In the genomic region with DNA sequence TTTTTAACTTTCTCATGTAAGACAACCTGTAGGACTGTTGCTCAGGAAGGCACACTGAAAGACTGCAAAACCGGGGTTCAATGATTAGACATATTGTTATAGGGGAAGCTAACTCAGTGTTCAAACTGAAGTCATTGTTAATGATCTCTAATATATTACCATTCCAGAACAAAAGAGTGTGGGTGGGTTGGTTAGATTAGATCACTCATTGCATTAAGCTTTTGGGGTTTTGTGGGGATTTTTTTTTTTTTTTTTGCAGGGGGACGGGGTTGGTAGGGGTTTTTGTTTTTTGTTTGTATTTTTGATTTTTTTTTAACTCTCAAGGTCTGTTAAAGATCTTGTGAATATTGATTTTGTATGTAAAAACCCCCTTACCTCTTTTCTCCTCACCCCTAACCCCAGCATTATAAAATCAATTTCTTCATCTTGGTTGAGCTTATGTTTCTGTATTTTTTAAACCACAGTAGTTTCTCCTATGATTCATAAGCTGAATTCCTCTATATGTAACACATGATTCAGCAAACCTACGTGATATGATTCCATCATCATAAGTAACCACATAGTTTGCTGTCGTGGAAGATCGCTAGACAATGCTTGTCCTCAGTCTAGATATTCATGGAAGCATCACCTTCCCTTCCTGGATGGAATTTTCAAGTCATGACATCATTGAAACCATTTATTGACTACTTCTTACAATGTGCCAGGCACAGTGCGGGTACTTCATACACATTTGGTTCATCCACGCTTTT, we compare ENCODE assay signal across 1 cellular context.
TF ChIP-seq lines count a peak whose summit lies in the region.

No MANE protein-coding gene starts in this region.

TF ChIP-seq in IMR-90, 13 proteins besides CTCF, POLR2A, EP300 and RAD21:
- TF ChIP-seq RCOR1 (IDR thresholded peaks at IDR 0.05; ENCODE audit: insufficient replicate concordance, low read length) (peak; percentile 65), SMC3 (IDR thresholded peaks at IDR 0.05; ENCODE audit: low read depth, low read length) (no peak), MAFK (IDR thresholded peaks at IDR 0.05; ENCODE audit: low read depth, low read length) (peak; percentile 78), CEBPB (IDR thresholded peaks at IDR 0.05; ENCODE audit: low read depth, low read length) (peak; percentile 58), RFX5 (IDR thresholded peaks at IDR 0.05; ENCODE audit: low read depth, low read length) (no peak), BHLHE40 (IDR thresholded peaks at IDR 0.05; ENCODE audit: low read depth, low read length) (no peak), MAZ (IDR thresholded peaks at IDR 0.05; ENCODE audit: borderline replicate concordance, low read depth, low read length) (no peak), NFE2L2 (IDR thresholded peaks at IDR 0.05; ENCODE audit: low read depth, low read length) (peak; percentile 81), MXI1 (IDR thresholded peaks at IDR 0.05; ENCODE audit: borderline replicate concordance, low read depth, low read length) (no peak), CHD1 (IDR thresholded peaks at IDR 0.05; ENCODE audit: low read depth, low read length) (0 out of 2 replicates have a peak, but pooled peaks have one; percentile 38), FOS (IDR thresholded peaks at IDR 0.05; ENCODE audit: low read depth, low read length) (peak; percentile 86)
- TF ChIP-seq, protein P1, sequence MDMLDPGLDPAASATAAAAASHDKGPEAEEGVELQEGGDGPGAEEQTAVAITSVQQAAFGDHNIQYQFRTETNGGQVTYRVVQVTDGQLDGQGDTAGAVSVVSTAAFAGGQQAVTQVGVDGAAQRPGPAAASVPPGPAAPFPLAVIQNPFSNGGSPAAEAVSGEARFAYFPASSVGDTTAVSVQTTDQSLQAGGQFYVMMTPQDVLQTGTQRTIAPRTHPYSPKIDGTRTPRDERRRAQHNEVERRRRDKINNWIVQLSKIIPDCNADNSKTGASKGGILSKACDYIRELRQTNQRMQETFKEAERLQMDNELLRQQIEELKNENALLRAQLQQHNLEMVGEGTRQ (IDR thresholded peaks at IDR 0.05; ENCODE audit: low read depth, low read length): no peak
- TF ChIP-seq, protein P2, sequence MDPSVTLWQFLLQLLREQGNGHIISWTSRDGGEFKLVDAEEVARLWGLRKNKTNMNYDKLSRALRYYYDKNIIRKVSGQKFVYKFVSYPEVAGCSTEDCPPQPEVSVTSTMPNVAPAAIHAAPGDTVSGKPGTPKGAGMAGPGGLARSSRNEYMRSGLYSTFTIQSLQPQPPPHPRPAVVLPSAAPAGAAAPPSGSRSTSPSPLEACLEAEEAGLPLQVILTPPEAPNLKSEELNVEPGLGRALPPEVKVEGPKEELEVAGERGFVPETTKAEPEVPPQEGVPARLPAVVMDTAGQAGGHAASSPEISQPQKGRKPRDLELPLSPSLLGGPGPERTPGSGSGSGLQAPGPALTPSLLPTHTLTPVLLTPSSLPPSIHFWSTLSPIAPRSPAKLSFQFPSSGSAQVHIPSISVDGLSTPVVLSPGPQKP (IDR thresholded peaks at IDR 0.05; ENCODE audit: borderline replicate concordance, low read depth, low read length): no peak
